In genomic region chr9:123957731-123958130, GRCh38 we compare ENCODE assay signal across 14 cellular contexts. TPM values are rescaled to one million over a fixed set of nuclear protein-coding genes. Genes with fewer than 3 reads are reported as not detected.
A peak's percentile ranks its signal among the peaks of the same experiment; 100 is the strongest.
DNase-seq lines count a peak whose midpoint lies in the region; ATAC-seq, FAIRE-seq and TF ChIP-seq lines count a peak whose summit lies in the region.
"Had no signal": no experiment of that assay in that cellular context is flagged by ENCODE, and none has a peak within 500 bp of the region (broad histone marks: within the 10 kb centered on the region; RNA-seq: fewer than 3 reads in every experiment).

No MANE protein-coding gene starts in this region.

- TF ChIP-seq CTCF in GM13977 (IDR thresholded peaks at IDR 0.05; ENCODE audit: extremely low read depth, insufficient read depth, missing control alignments) = peak; percentile 6
- TF ChIP-seq CTCF in neural crest cell (conservative IDR thresholded peaks at IDR 0.05) = no peak

- CTCF ChIA-PET in activated CD4-positive, alpha-beta T cell treated with anti-CD3 and anti-CD28 coated beads for 36 hours (lab: Charles Lee) = interaction anchor here (0.8 to 1.4 kb wide), 2 partner anchors 83 to 85 kb away, joined by 4 read pairs; no protein-coding TSS in a partner anchor

- no peaks in the 10 kb centered on the region for H3K36me3 Mint-ChIP-seq in activated CD4-positive, alpha-beta T cell treated with anti-CD3 and anti-CD28 coated beads for 36 hours (ENCODE audit: low read depth)
- no peaks in the 10 kb centered on the region for H3K36me3 Mint-ChIP-seq in neural crest cell (ENCODE audit: low read depth)
- H3K36me3 Mint-ChIP-seq: CD4-positive, CD25-positive, alpha-beta regulatory T cell had no signal

- no peak overlapping the region for H3K9ac ChIP-seq in adipocyte (ENCODE audit: low read length)
- H3K9ac ChIP-seq: BLaER1 treated with 17β-estradiol and CSF1 and Interleukin-3, amounts not matched to agents 10 nM and 100 nM had no signal

- peaks cover 29% of the 10 kb centered on the region for H3K27me3 ChIP-seq in adipocyte (replicated peaks; ENCODE audit: control insufficient read depth, insufficient read depth, low read length)
- H3K27me3 ChIP-seq: BLaER1 treated with 17β-estradiol and CSF1 and Interleukin-3, amounts not matched to agents 10 nM and 100 nM had no signal

- intact Hi-C loops in activated CD4-positive, alpha-beta T cell treated with anti-CD3 and anti-CD28 coated beads for 36 hours (cut with DNase I, micrococcal nuclease) = no loop called here

- in situ Hi-C loops in GM13977 (cut with MboI; ENCODE audit: low pct_unique_long_range_greater_than_20kb, low sequenced_read_pairs, unreplicated experiment) = no loop called here

- no peaks in the 10 kb centered on the region for H3K9me3 Mint-ChIP-seq in activated CD4-positive, alpha-beta T cell treated with anti-CD3 and anti-CD28 coated beads for 36 hours (ENCODE audit: low read depth)
- no peaks in the 10 kb centered on the region for H3K9me3 Mint-ChIP-seq in neural crest cell
- H3K9me3 Mint-ChIP-seq: CD4-positive, CD25-positive, alpha-beta regulatory T cell; GM23338; H9 had no signal

- ATAC-seq in activated CD4-positive, alpha-beta T cell treated with anti-CD3 and anti-CD28 coated beads for 36 hours = peak; percentile 44
- ATAC-seq: GM23338 had no signal

- no peak for DNase-seq in activated CD4-positive, alpha-beta T cell treated with anti-CD3 and anti-CD28 coated beads for 36 hours
- no peak for DNase-seq in activated CD4-positive, alpha-beta T cell treated with anti-CD3 and anti-CD28 coated beads, Interleukin-2, amount 50 U/mL, for 48 hours
- no peak for DNase-seq in GM13977 (ENCODE audit: low spot score)
- DNase-seq in adipocyte (ENCODE audit: low read depth) = peak; percentile 7
- no peak for DNase-seq in neural crest cell (ENCODE audit: low read depth, low spot score)
- DNase-seq in H4 (ENCODE audit: low spot score) = no peak
- no peak for DNase-seq in urothelium cell line (ENCODE audit: low spot score)
- DNase-seq: ACHN; CD4-positive, CD25-positive, alpha-beta regulatory T cell; H9; IMR-90 had no signal

- FAIRE-seq in urothelium cell line (lab: Jason Lieb, UNC) = no peak

- peaks cover 21% of the 10 kb centered on the region for H3K4me1 ChIP-seq in adipocyte (ENCODE audit: control insufficient read depth, insufficient read depth, low read length)

- H3K36me3 ChIP-seq in adipocyte (ENCODE audit: control insufficient read depth, insufficient read depth, low read length, severe bottlenecking) = no peaks in the 10 kb centered on the region
- H3K36me3 ChIP-seq: BLaER1 treated with 17β-estradiol and CSF1 and Interleukin-3, amounts not matched to agents 10 nM and 100 nM had no signal

- H3K27me3 Mint-ChIP-seq in activated CD4-positive, alpha-beta T cell treated with anti-CD3 and anti-CD28 coated beads for 36 hours = peaks cover 15% of the 10 kb centered on the region
- H3K27me3 Mint-ChIP-seq in neural crest cell (ENCODE audit: low read depth) = peaks cover 69% of the 10 kb centered on the region

- peaks cover 10% of the 10 kb centered on the region for H3K4me1 Mint-ChIP-seq in activated CD4-positive, alpha-beta T cell treated with anti-CD3 and anti-CD28 coated beads for 36 hours
- no peaks in the 10 kb centered on the region for H3K4me1 Mint-ChIP-seq in neural crest cell
- H3K4me1 Mint-ChIP-seq: CD4-positive, CD25-positive, alpha-beta regulatory T cell had no signal

- no peak overlapping the region for H3K4me3 Mint-ChIP-seq in activated CD4-positive, alpha-beta T cell treated with anti-CD3 and anti-CD28 coated beads for 36 hours
- H3K4me3 Mint-ChIP-seq in neural crest cell = no peak overlapping the region
- H3K4me3 Mint-ChIP-seq: CD4-positive, CD25-positive, alpha-beta regulatory T cell; GM23338; H9 had no signal

- no peak overlapping the region for H3K4me3 ChIP-seq in adipocyte (ENCODE audit: low read length)
- H3K4me3 ChIP-seq: BLaER1 treated with 17β-estradiol and CSF1 and Interleukin-3, amounts not matched to agents 10 nM and 100 nM; GM23338 had no signal

- POLR2A ChIA-PET in activated CD4-positive, alpha-beta T cell treated with anti-CD3 and anti-CD28 coated beads for 36 hours (lab: Charles Lee) = no interaction called here

- peaks cover 8% of the 10 kb centered on the region for H3K9me3 ChIP-seq in adipocyte (ENCODE audit: control insufficient read depth, low read length)
- H3K9me3 ChIP-seq: BLaER1 treated with 17β-estradiol and CSF1 and Interleukin-3, amounts not matched to agents 10 nM and 100 nM had no signal

- H3K27ac Mint-ChIP-seq in activated CD4-positive, alpha-beta T cell treated with anti-CD3 and anti-CD28 coated beads for 36 hours = no peak overlapping the region
- peak overlapping the region; percentile 45 for H3K27ac Mint-ChIP-seq in neural crest cell (ENCODE audit: unreplicated experiment)
- H3K27ac Mint-ChIP-seq: CD4-positive, CD25-positive, alpha-beta regulatory T cell; GM23338; H9 had no signal

RNA-seq across cellular contexts. Expression of gene DENND1A, which starts 27.8 kb away (rescaled TPM):
- total RNA-seq in activated CD4-positive, alpha-beta T cell treated with anti-CD3 and anti-CD28 coated beads for 36 hours = 10 to 100 TPM; 23.7 to 29.5 TPM
- total RNA-seq in neural crest cell = 17.8 and 21.9 TPM in 2 replicates
- 7.8 and 9.5 TPM in 2 replicates for total RNA-seq in H4 (2014; rRNA removed; shearing (Covaris generic))

RNA-seq across cellular contexts. Expression of gene LHX2, which starts 53.8 kb away (rescaled TPM):
- total RNA-seq in activated CD4-positive, alpha-beta T cell treated with anti-CD3 and anti-CD28 coated beads for 36 hours = not detected
- 0.19 TPM in 1 of 2 replicates, not detected in the other for total RNA-seq in neural crest cell
- total RNA-seq in H4 (2014; rRNA removed; shearing (Covaris generic)) = 2.2 and 8.5 TPM in 2 replicates
- total RNA-seq: CD4-positive, CD25-positive, alpha-beta regulatory T cell; H9; HT-29; IMR-90 had no signal
